In the genomic region with DNA sequence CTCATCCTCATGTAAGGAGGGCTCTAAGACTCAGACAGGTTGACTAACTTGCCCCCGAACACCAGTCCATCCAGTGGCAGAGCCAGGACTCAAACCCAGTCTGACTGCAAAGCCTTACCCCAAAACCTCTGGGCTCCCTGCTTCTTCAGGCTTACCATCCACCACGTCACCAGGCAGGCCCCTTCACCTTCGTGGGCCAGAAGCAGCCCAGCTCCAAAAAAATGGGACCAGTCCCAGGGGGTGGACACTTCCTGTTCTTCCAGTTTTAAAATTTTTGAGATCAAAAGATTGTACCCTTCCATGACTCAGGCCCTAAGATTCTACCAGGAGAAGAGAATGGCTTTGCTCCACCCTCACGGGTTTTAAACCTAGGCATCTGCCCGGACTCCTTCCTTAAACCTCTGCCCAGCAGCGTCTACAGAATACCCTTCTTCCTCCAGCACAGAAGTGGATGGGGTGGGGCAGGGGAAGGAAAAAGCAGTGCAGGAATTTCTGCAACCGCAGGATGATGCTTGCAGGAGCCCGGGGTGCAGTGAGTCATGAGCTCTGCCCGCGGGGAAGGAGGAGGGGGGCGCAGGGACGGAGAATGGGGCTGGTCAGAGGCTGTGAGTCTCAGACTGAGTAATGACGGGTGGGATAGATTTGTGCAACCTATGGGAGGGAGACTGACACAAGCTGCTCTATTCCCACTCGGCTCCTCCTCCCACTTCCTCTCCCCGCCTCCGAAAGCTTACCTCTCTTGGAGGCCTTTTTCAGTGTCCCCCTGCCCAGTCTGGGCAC, we compare ENCODE assay signal across 9 cellular contexts.
A peak's percentile ranks its signal among the peaks of the same experiment; 100 is the strongest.
DNase-seq lines count a peak whose midpoint lies in the region; ATAC-seq and TF ChIP-seq lines count a peak whose summit lies in the region.
"Had no signal": no experiment of that assay in that cellular context is flagged by ENCODE, and none has a peak within 500 bp of the region (broad histone marks: within the 10 kb centered on the region; RNA-seq: fewer than 3 reads in every experiment).

No MANE protein-coding gene starts in this region.

- no peak overlapping the region for H3K4me3 Mint-ChIP-seq in nephron progenitor cell
- H3K4me3 Mint-ChIP-seq: activated B cell treated with CpG ODN at 0.5 μM for 24 hours had no signal

- peak overlapping the region; percentile 37 for H3K27ac Mint-ChIP-seq in nephron progenitor cell
- H3K27ac Mint-ChIP-seq: activated B cell treated with CpG ODN at 0.5 μM for 24 hours had no signal

- peaks cover 5% of the 10 kb centered on the region for H3K36me3 Mint-ChIP-seq in nephron progenitor cell (ENCODE audit: low read depth)

- no peak overlapping the region for H3K4me3 ChIP-seq in HL-60 (replicated peaks; ENCODE audit: insufficient read depth, low read length)

- no peak for TF ChIP-seq POLR2A in erythroblast (IDR thresholded peaks at IDR 0.05; ENCODE audit: low read length)

- H3K27ac ChIP-seq in HL-60 (replicated peaks) = no peak overlapping the region

- DNase-seq in HL-60 (ENCODE audit: low read depth in 1 of 2, low spot score in 1 of 2) (peak; percentile 52 to 89), SW480 (ENCODE audit: low spot score) (peak; percentile 94), erythroblast (lab: John Stamatoyannopoulos, UW) (peak; percentile 30 to 68), nephron progenitor cell (peak; percentile 34), SHP77 (lab: John Stamatoyannopoulos, UW) (no peak)
- no peak for DNase-seq in stimulated activated CD4-positive, alpha-beta T cell treated with anti-CD3 and anti-CD28 coated beads, Interleukin-4, amount 100 ng/mL, for 1 hour
- DNase-seq: activated B cell treated with CpG ODN at 0.5 μM for 24 hours had no signal

- no peaks in the 10 kb centered on the region for H3K27me3 ChIP-seq in HL-60 (ENCODE audit: insufficient read depth, poor library complexity, severe bottlenecking)

- ATAC-seq in HG03565 (IDR thresholded peaks at IDR 0.05; ENCODE audit: unreplicated experiment) (no peak), HG02610 (IDR thresholded peaks at IDR 0.05; ENCODE audit: unreplicated experiment) (no peak)

- H3K27me3 Mint-ChIP-seq in nephron progenitor cell (ENCODE audit: low read depth, poor library complexity) = peaks cover 3% of the 10 kb centered on the region

- H3K4me1 Mint-ChIP-seq in nephron progenitor cell = peaks cover 77% of the 10 kb centered on the region

- no peaks in the 10 kb centered on the region for H3K9me3 Mint-ChIP-seq in nephron progenitor cell
- H3K9me3 Mint-ChIP-seq: activated B cell treated with CpG ODN at 0.5 μM for 24 hours had no signal

- TF ChIP-seq CTCF in HL-60 (IDR thresholded peaks at IDR 0.05; ENCODE audit: insufficient read depth, low read length) (no peak), nephron progenitor cell (IDR thresholded peaks at IDR 0.05) (no peak)

Comparison
In these comparisons a context has a peak if more than half of its experiments do, and no peak if none do; other contexts are left out.
1. DNase-seq: peak in HL-60 (2 of 2), SW480 (single experiment), erythroblast (2 of 2) and nephron progenitor cell (single experiment); none in SHP77 (0 of 2) and stimulated activated CD4-positive, alpha-beta T cell treated with anti-CD3 and anti-CD28 coated beads, Interleukin-4, amount 100 ng/mL, for 1 hour (single experiment).